In the genomic region with DNA sequence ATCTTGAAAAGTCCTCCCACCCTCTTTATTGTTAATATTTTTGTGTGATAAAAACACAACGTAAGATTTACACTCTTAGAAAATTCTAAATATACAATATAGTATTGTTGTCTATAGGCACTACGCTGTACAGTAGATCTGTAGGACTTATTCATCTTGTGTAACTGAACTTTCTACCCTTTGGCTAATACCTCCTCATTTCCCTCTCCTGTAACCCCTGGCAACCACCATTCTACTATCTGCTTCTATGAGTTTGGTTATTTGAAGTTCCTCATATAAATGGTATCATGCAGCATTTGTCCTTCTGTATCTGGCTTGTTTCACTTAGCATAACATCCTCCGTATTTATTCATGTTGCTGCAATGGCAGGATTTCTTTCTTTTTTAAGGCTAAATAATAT, we compare ENCODE assay signal across 19 cellular contexts.
"Had no signal": no experiment of that assay in that cellular context is flagged by ENCODE, and none has a peak within 500 bp of the region (broad histone marks: within the 10 kb centered on the region; RNA-seq: fewer than 3 reads in every experiment).

No MANE protein-coding gene starts in this region.

- ATAC-seq: esophagus mucosa; gastrocnemius medialis; left ventricle myocardium superior; naive thymus-derived CD8-positive, alpha-beta T cell; sciatic nerve; stimulated activated naive CD8-positive, alpha-beta T cell treated with anti-CD3 and anti-CD28 coated beads, Interleukin-15, amount 100 ng/mL, for 72 hours had no signal

- DNase-seq: dorsolateral prefrontal cortex; effector CD4-positive, alpha-beta T cell; foreskin fibroblast; gastrocnemius medialis; head of caudate nucleus; left ventricle myocardium superior; lower lobe of right lung; naive thymus-derived CD8-positive, alpha-beta T cell; nephron progenitor cell; nucleus accumbens; stimulated activated CD4-positive, alpha-beta T cell treated with anti-CD3 and anti-CD28 coated beads, Interleukin-12 subunit alpha, Interleukin-12 subunit beta, amount 100 ng/mL, for 4 hours; stimulated activated CD4-positive, alpha-beta T cell treated with anti-CD3 and anti-CD28 coated beads, Interleukin-1b, Interleukin-23, amount 100 ng/mL, for 48 hours; stimulated activated CD4-positive, alpha-beta T cell treated with anti-CD3 and anti-CD28 coated beads, Interleukin-4, amount 100 ng/mL, for 1 hour; stimulated activated CD8-positive, alpha-beta memory T cell treated with anti-CD3 and anti-CD28 coated beads, Interleukin-4, amount 100 ng/mL, for 48 hours; stimulated activated naive CD4-positive, alpha-beta T cell; stimulated activated naive CD8-positive, alpha-beta T cell treated with anti-CD3 and anti-CD28 coated beads, Interleukin-15, amount 100 ng/mL, for 72 hours; transverse colon had no signal
